ENCODE assay signal across 20 cellular contexts in the genomic region with DNA sequence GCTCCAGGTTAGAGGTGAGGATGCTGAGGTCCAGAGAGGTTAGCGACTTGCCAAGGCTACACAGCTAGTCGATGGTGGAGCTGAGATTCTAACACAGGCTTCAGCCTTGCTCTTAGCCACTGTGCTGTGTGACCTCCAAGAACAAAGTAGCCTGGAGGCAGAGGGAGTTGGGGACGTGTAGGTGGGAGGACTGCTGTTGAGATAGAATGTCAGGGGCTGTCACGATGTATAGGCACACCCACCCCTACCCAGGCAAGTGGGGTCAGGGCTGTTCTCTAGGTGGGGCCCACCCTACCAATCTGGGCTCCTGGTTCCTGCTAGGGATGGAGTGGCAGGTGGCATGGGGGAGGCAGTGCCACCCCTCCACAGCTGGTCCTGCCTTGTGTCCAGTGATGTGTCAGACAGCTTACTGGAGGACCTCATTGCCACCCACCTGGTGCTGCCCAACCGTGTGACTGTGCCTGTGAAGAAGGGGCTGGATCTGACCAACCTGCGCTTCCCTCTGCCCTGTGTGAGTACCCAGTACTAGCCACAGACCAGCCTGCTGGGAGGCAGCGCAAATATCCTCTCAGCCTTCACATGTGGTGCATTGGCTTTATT.
"Had no signal": no experiment of that assay in that cellular context is flagged by ENCODE, and none has a peak within 500 bp of the region (broad histone marks: within the 10 kb centered on the region; RNA-seq: fewer than 3 reads in every experiment).

No MANE protein-coding gene starts in this region.

- DNase-seq: activated CD4-positive, alpha-beta T cell treated with anti-CD3 and anti-CD28 coated beads, Interleukin-2, amount 10 ng/mL, durations not matched to agents 7 days and 5 days; activated CD4-positive, CD25-positive, alpha-beta regulatory T cell treated with anti-CD3 and anti-CD28 coated beads, Interleukin-2, amount 50 U/mL, for 72 hours; activated effector memory CD4-positive, alpha-beta T cell treated with anti-CD3 and anti-CD28 coated beads, Interleukin-2, amount 50 U/mL, for 16 hours; activated naive CD4-positive, alpha-beta T cell treated with anti-CD3 and anti-CD28 coated beads, Interleukin-2, amount 10 ng/mL, durations not matched to agents 7 days and 5 days; activated naive CD8-positive, alpha-beta T cell treated with anti-CD3 and anti-CD28 coated beads, Interleukin-2, amount 50 U/mL, for 24 hours; activated T-cell treated with anti-CD3 and anti-CD28 coated beads, Interleukin-2, amount 50 U/mL, for 72 hours; cortex of kidney; left colon; stimulated activated CD4-positive, alpha-beta T cell treated with anti-CD3 and anti-CD28 coated beads, Interleukin-4, amount 100 ng/mL, for 4 hours; stomach; T-cell; WERI-Rb-1 had no signal

- H3K27me3 ChIP-seq: heart left ventricle, neural progenitor cell, upper lobe of left lung had no signal

- H3K4me1 Mint-ChIP-seq: activated naive CD8-positive, alpha-beta T cell treated with anti-CD3 and anti-CD28 coated beads, Interleukin-2, amount 50 U/mL, for 24 hours; naive thymus-derived CD8-positive, alpha-beta T cell had no signal

- H3K4me2 ChIP-seq: neural progenitor cell had no signal

- H3K4me3 ChIP-seq: heart left ventricle, lung, neural progenitor cell, prostate gland, stomach, upper lobe of left lung had no signal

- H3K27ac ChIP-seq: heart left ventricle, neural progenitor cell, prostate gland, stomach, upper lobe of left lung, WERI-Rb-1 had no signal

- H3K27me3 Mint-ChIP-seq: activated CD4-positive, alpha-beta T cell treated with anti-CD3 and anti-CD28 coated beads, Interleukin-2, amount 10 ng/mL, durations not matched to agents 7 days and 5 days had no signal

- H2AFZ ChIP-seq: neural progenitor cell had no signal

- H3K27ac Mint-ChIP-seq: activated CD4-positive, alpha-beta T cell treated with anti-CD3 and anti-CD28 coated beads, Interleukin-2, amount 10 ng/mL, durations not matched to agents 7 days and 5 days; activated naive CD4-positive, alpha-beta T cell treated with anti-CD3 and anti-CD28 coated beads, Interleukin-2, amount 10 ng/mL, durations not matched to agents 7 days and 5 days; activated naive CD8-positive, alpha-beta T cell treated with anti-CD3 and anti-CD28 coated beads, Interleukin-2, amount 50 U/mL, for 24 hours; activated T-cell treated with anti-CD3 and anti-CD28 coated beads, Interleukin-2, amount 50 U/mL, for 72 hours; mesothelial cell of epicardium; neural progenitor cell; T-cell; T-helper 2 cell treated with Interferon-gamma antibody and Interleukin-4, amounts not matched to agents 5 μg/mL and 100 μg/mL, for 36 hours had no signal

- H3K4me3 Mint-ChIP-seq: activated CD4-positive, alpha-beta T cell treated with anti-CD3 and anti-CD28 coated beads, Interleukin-2, amount 10 ng/mL, durations not matched to agents 7 days and 5 days; activated naive CD4-positive, alpha-beta T cell treated with anti-CD3 and anti-CD28 coated beads, Interleukin-2, amount 10 ng/mL, durations not matched to agents 7 days and 5 days; activated naive CD8-positive, alpha-beta T cell treated with anti-CD3 and anti-CD28 coated beads, Interleukin-2, amount 50 U/mL, for 24 hours; activated T-cell treated with anti-CD3 and anti-CD28 coated beads, Interleukin-2, amount 50 U/mL, for 72 hours; mesothelial cell of epicardium; naive thymus-derived CD8-positive, alpha-beta T cell; neural progenitor cell; T-cell; T-helper 2 cell treated with Interferon-gamma antibody and Interleukin-4, amounts not matched to agents 5 μg/mL and 100 μg/mL, for 36 hours had no signal

- H3K9me3 Mint-ChIP-seq: activated CD4-positive, alpha-beta T cell treated with anti-CD3 and anti-CD28 coated beads, Interleukin-2, amount 10 ng/mL, durations not matched to agents 7 days and 5 days; activated naive CD4-positive, alpha-beta T cell treated with anti-CD3 and anti-CD28 coated beads, Interleukin-2, amount 10 ng/mL, durations not matched to agents 7 days and 5 days; activated naive CD8-positive, alpha-beta T cell treated with anti-CD3 and anti-CD28 coated beads, Interleukin-2, amount 50 U/mL, for 24 hours; activated T-cell treated with anti-CD3 and anti-CD28 coated beads, Interleukin-2, amount 50 U/mL, for 72 hours; mesothelial cell of epicardium; naive thymus-derived CD8-positive, alpha-beta T cell; neural progenitor cell; T-cell; T-helper 2 cell treated with Interferon-gamma antibody and Interleukin-4, amounts not matched to agents 5 μg/mL and 100 μg/mL, for 36 hours had no signal

- H3K4me1 ChIP-seq: neural progenitor cell, prostate gland had no signal

- H3K36me3 ChIP-seq: heart left ventricle, neural progenitor cell, prostate gland, WERI-Rb-1 had no signal

- ATAC-seq: activated naive CD8-positive, alpha-beta T cell treated with anti-CD3 and anti-CD28 coated beads, Interleukin-2, amount 50 U/mL, for 24 hours; activated T-cell treated with anti-CD3 and anti-CD28 coated beads, Interleukin-2, amount 50 U/mL, for 72 hours; heart left ventricle; left colon; naive thymus-derived CD8-positive, alpha-beta T cell; T-cell had no signal

- H3K9ac ChIP-seq: neural progenitor cell had no signal

- H3K36me3 Mint-ChIP-seq: activated naive CD4-positive, alpha-beta T cell treated with anti-CD3 and anti-CD28 coated beads, Interleukin-2, amount 10 ng/mL, durations not matched to agents 7 days and 5 days; naive thymus-derived CD8-positive, alpha-beta T cell; neural progenitor cell; T-cell had no signal

- H3K9me3 ChIP-seq: heart left ventricle, prostate gland, stomach, upper lobe of left lung had no signal
